Comparison of ENCODE assay signal across 9 cellular contexts in genomic region chr6:3228046-3228671, GRCh38. TPM values are rescaled to one million over a fixed set of nuclear protein-coding genes. Genes with fewer than 3 reads are reported as not detected.
DNase-seq lines count a peak whose midpoint lies in the region; ATAC-seq, FAIRE-seq and TF ChIP-seq lines count a peak whose summit lies in the region.
"Had no signal": no experiment of that assay in that cellular context is flagged by ENCODE, and none has a peak within 500 bp of the region (broad histone marks: within the 10 kb centered on the region; RNA-seq: fewer than 3 reads in every experiment).

No MANE protein-coding gene starts in this region.

- in situ Hi-C loops in GM12878 (cut with MboI), result no loop called here

- H3K27me3 ChIP-seq in GM12878 (replicated peaks in 1 of 2; ENCODE audit: control insufficient read depth in 2 of 2, insufficient read depth in 2 of 2, low read length in 1 of 2), result peaks cover 29 to 35% of the 10 kb centered on the region in 2 experiments

- TF ChIP-seq RAD21 in GM12878 (IDR thresholded peaks at IDR 0.05; ENCODE audit: insufficient read depth, low read depth, low read length), result no peak

- POLR2A ChIA-PET in GM12878 (lab: Charles Lee), result no interaction called here

- SMC1A ChIA-PET in GM12878 (lab: Charles Lee; ENCODE audit: uncharacterized antibody, unreplicated experiment), result no interaction called here

- peak; percentile 34 for ATAC-seq in GM12878
- peak in 1 of 3 donors; percentile 12 for ATAC-seq in natural killer cell
- no peak for ATAC-seq in GM18498 (IDR thresholded peaks at IDR 0.05; ENCODE audit: unreplicated experiment)
- no peak for ATAC-seq in GM19463 (IDR thresholded peaks at IDR 0.05; ENCODE audit: unreplicated experiment)

- peaks cover 39% of the 10 kb centered on the region for H3K4me1 ChIP-seq in GM12878 (ENCODE audit: control insufficient read depth, insufficient read depth, low read length)

- no peaks in the 10 kb centered on the region for H3K79me2 ChIP-seq in GM12878 (ENCODE audit: control insufficient read depth, insufficient read depth, low read length)

- CTCF ChIA-PET in GM12878 (lab: Yijun Ruan, JAX), result no interaction called here

- no peak overlapping the region for H3K27ac Mint-ChIP-seq in natural killer cell

- H3K27me3 Mint-ChIP-seq in natural killer cell (ENCODE audit: low read depth in 2 of 2), result peaks cover 66 to 74% of the 10 kb centered on the region in 2 donors

- no peak overlapping the region; the same call in 1 of the 2 replicates for H2AFZ ChIP-seq in GM12878 (ENCODE audit: control insufficient read depth, low read depth, low read length)

- peak overlapping the region; percentile 59; the same call in 1 of the 2 replicates for H3K4me3 ChIP-seq in GM12878

- H3K9me3 Mint-ChIP-seq in natural killer cell, result no peaks in the 10 kb centered on the region

- H3K4me2 ChIP-seq in GM12878 (ENCODE audit: control insufficient read depth, insufficient read depth), result peak overlapping the region; percentile 100

- H3K4me1 Mint-ChIP-seq in natural killer cell, result peaks cover 36 to 56% of the 10 kb centered on the region in 2 donors

- H3K9ac ChIP-seq in GM12878 (ENCODE audit: control insufficient read depth, insufficient read depth, low read length), result no peak overlapping the region

- H3K27ac ChIP-seq in GM12878 (ENCODE audit: control insufficient read depth, insufficient read depth), result no peak overlapping the region

- TF ChIP-seq POLR2A in GM12878 (IDR thresholded peaks at IDR 0.05; ENCODE audit: low read depth, low read length), result no peak

- RAD21 ChIA-PET in GM12878 (lab: Charles Lee; ENCODE audit: unreplicated experiment), result no interaction called here

- 2% methylated on average over 32 of the region's 38 CpGs for WGBS in GM12878 (ENCODE audit: insufficient coverage, insufficient replicate concordance, low lambda C conversion rate, missing lambda C conversion rate)

- intact Hi-C loops in GM12878 (cut with micrococcal nuclease; ENCODE audit: unreplicated experiment) (no loop called here), natural killer cell (cut with micrococcal nuclease) (no loop called here)

- peak overlapping the region; percentile 72 for H3K4me3 Mint-ChIP-seq in natural killer cell

- no peak for TF ChIP-seq EP300 in GM12878 (IDR thresholded peaks at IDR 0.05; ENCODE audit: borderline replicate concordance in 1 of 2, control insufficient read depth in 1 of 2, low read depth in 2 of 2, low read length in 2 of 2)

- no peaks in the 10 kb centered on the region for H4K20me1 ChIP-seq in GM12878 (ENCODE audit: control insufficient read depth, insufficient read depth)

- TF ChIP-seq CTCF in GM12878 (IDR thresholded peaks at IDR 0.05 in 2 of 3, conservative IDR thresholded peaks at IDR 0.05 in 1 of 3; ENCODE audit: control insufficient read depth in 2 of 3, extremely low read depth in 1 of 3, insufficient read depth in 1 of 3, low read depth in 3 of 3, low read length in 3 of 3) (no peak), natural killer cell (IDR thresholded peaks at IDR 0.05) (no peak)

- DNase-seq in activated CD4-positive, alpha-beta T cell treated with anti-CD3 and anti-CD28 coated beads for 4 hours, result peak; percentile 22 to 35
- DNase-seq in activated CD4-positive, alpha-beta T cell treated with anti-CD3 and anti-CD28 coated beads, Interleukin-2, amount 50 U/mL, for 1 hour, result no peak
- peak; percentile 36 to 71 for DNase-seq in NCI-H446 (lab: John Stamatoyannopoulos, UW)
- no peak for DNase-seq in GM12878 (ENCODE audit: low read depth, low spot score)
- no peak for DNase-seq in natural killer cell
- DNase-seq in MV-4-11 (lab: John Stamatoyannopoulos, UW), result no peak

- FAIRE-seq in GM12878 (lab: Jason Lieb, UNC), result no peak
- FAIRE-seq: islet of Langerhans had no signal

- no peaks in the 10 kb centered on the region for H3K9me3 ChIP-seq in GM12878 (replicated peaks; ENCODE audit: control insufficient read depth, insufficient read depth, low read length)

- no TSS peak for BruUV-seq in GM12878 (replicated peaks; lab: Mats Ljungman, UMichigan)

- no peaks in the 10 kb centered on the region for H3K36me3 Mint-ChIP-seq in natural killer cell

- no peaks in the 10 kb centered on the region for H3K36me3 ChIP-seq in GM12878 (ENCODE audit: control insufficient read depth in 2 of 2, insufficient read depth in 2 of 2, low read length in 1 of 2)

TF ChIP-seq in GM12878, 131 proteins besides CTCF, POLR2A, EP300 and RAD21:
- peak in 1 of 2 experiments; percentile 79; a peak in 2 of 3 replicates for TF ChIP-seq EGR1 (IDR thresholded peaks at IDR 0.05; ENCODE audit: borderline replicate concordance in 1 of 2, low read depth in 2 of 2, low read length in 2 of 2)
- no peak for TF ChIP-seq RB1 (IDR thresholded peaks at IDR 0.05; ENCODE audit: borderline replicate concordance)
- TF ChIP-seq, protein P1, sequence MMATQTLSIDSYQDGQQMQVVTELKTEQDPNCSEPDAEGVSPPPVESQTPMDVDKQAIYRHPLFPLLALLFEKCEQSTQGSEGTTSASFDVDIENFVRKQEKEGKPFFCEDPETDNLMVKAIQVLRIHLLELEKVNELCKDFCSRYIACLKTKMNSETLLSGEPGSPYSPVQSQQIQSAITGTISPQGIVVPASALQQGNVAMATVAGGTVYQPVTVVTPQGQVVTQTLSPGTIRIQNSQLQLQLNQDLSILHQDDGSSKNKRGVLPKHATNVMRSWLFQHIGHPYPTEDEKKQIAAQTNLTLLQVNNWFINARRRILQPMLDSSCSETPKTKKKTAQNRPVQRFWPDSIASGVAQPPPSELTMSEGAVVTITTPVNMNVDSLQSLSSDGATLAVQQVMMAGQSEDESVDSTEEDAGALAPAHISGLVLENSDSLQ (IDR thresholded peaks at IDR 0.05), result no peak
- TF ChIP-seq SPI1 (IDR thresholded peaks at IDR 0.05; ENCODE audit: borderline replicate concordance, insufficient read depth, low read depth, low read length), result no peak
- TF ChIP-seq TCF3 (IDR thresholded peaks at IDR 0.05; ENCODE audit: borderline replicate concordance, insufficient read depth, low read depth, low read length), result peak; percentile 46; the same call in 1 of the 2 replicates

RNA-seq across cellular contexts. Expression of gene TUBB2B, which starts 0.7 kb away (rescaled TPM):
- 1.7 TPM in 2 replicates for total RNA-seq in GM12878 (2013; cell fraction: nucleolus; rRNA removed)
- total RNA-seq in GM12878 (2014; rRNA removed) (45.4 and 54.7 TPM in 2 replicates), GM12878 (2014; rRNA removed; fragmentation: Illumina TruSeq; extraction: Trizol) (32.7 and 36.9 TPM in 2 replicates), GM12878 (2021) (55.4 and 63.2 TPM in 2 replicates), natural killer cell (under 1 TPM in 2 of 3 donors, not detected in 1; 0.66 to 0.75 TPM)
- polyA plus RNA-seq in GM12878 (2011; ENCODE audit: low read depth), result 6.2 TPM
- polyA plus RNA-seq in GM12878 (2011; rRNA removed) (1.7 and 3.6 TPM in 2 replicates), GM12878 (2014; fragmentation: Illumina TruSeq; extraction: Trizol) (14.3 and 30.9 TPM in 2 replicates), GM12878 (2014; fragmentation: Nextera tagmentation; extraction: Ambion mirVana) (1 to 10 TPM; 2.6 to 5.8 TPM), GM12878 (2014; rRNA removed) (75.2 and 81.4 TPM in 2 replicates), GM12878 (2016; fragmentation: Nextera tagmentation; extraction: Ambion mirVana) (10 to 100 TPM in 1 of 2 experiments, 1 to 10 TPM in 1; 7.9 to 11.6 TPM)
- polyA plus RNA-seq in GM12878 (2011; cell fraction: cytosol; rRNA removed), result 3.4 and 5.6 TPM in 2 replicates
- polyA plus RNA-seq in GM12878 (2011; cell fraction: nucleus; rRNA removed), result 2.8 and 3.0 TPM in 2 replicates
- polyA plus RNA-seq in GM12878 (2012), result 19.4 and 30.4 TPM in 2 replicates
- 2.8 and 4.0 TPM in 2 replicates for polyA minus RNA-seq in GM12878 (2011; rRNA and poly(A)+ RNA removed)
- 0.67 and 1.7 TPM in 2 replicates for polyA minus RNA-seq in GM12878 (2011; cell fraction: cytosol; rRNA and poly(A)+ RNA removed)
- 0.86 and 1.1 TPM in 2 replicates for polyA minus RNA-seq in GM12878 (2011; cell fraction: nucleus; rRNA and poly(A)+ RNA removed)

RNA-seq across cellular contexts. Expression of gene PSMG4, which starts 30.6 kb away (rescaled TPM):
- total RNA-seq in GM12878 (2013; cell fraction: nucleolus; rRNA removed), result 80.6 and 82.0 TPM in 2 replicates
- 51.4 and 56.9 TPM in 2 replicates for total RNA-seq in GM12878 (2014; rRNA removed)
- 19.6 and 22.8 TPM in 2 replicates for total RNA-seq in GM12878 (2014; rRNA removed; fragmentation: Illumina TruSeq; extraction: Trizol)
- total RNA-seq in GM12878 (2021), result 32.4 and 32.9 TPM in 2 replicates
- 9.2 TPM for polyA plus RNA-seq in GM12878 (2011; ENCODE audit: low read depth)
- polyA plus RNA-seq in GM12878 (2011; rRNA removed), result 25.3 and 26.6 TPM in 2 replicates
- polyA plus RNA-seq in GM12878 (2011; cell fraction: cytosol; rRNA removed), result 35.6 and 60.0 TPM in 2 replicates
- 35.9 and 43.3 TPM in 2 replicates for polyA plus RNA-seq in GM12878 (2011; cell fraction: nucleus; rRNA removed)
- 17.4 and 18.7 TPM in 2 replicates for polyA plus RNA-seq in GM12878 (2012)
- polyA plus RNA-seq in GM12878 (2014; fragmentation: Illumina TruSeq; extraction: Trizol), result 8.2 and 11.4 TPM in 2 replicates
- 10 to 100 TPM in 1 of 2 experiments, 1 to 10 TPM in 1; 7.1 to 14.2 TPM for polyA plus RNA-seq in GM12878 (2014; fragmentation: Nextera tagmentation; extraction: Ambion mirVana)
- 62.6 and 67.1 TPM in 2 replicates for polyA plus RNA-seq in GM12878 (2014; rRNA removed)
- polyA plus RNA-seq in GM12878 (2016; fragmentation: Nextera tagmentation; extraction: Ambion mirVana), result 10 to 100 TPM; 54.6 to 59.3 TPM
- 25.8 and 28.8 TPM in 2 replicates for polyA minus RNA-seq in GM12878 (2011; rRNA and poly(A)+ RNA removed)
- polyA minus RNA-seq in GM12878 (2011; cell fraction: cytosol; rRNA and poly(A)+ RNA removed), result 5.7 and 10.1 TPM in 2 replicates
- 20.2 and 40.2 TPM in 2 replicates for polyA minus RNA-seq in GM12878 (2011; cell fraction: nucleus; rRNA and poly(A)+ RNA removed)
- 10 to 100 TPM in 2 of 3 donors, 1 to 10 TPM in 1; 8.3 to 15.3 (median 11.3) TPM for total RNA-seq in natural killer cell

Comparison
In these comparisons a context has a peak if more than half of its experiments do, and no peak if none do; other contexts are left out.
1. DNase-seq: peak in activated CD4-positive, alpha-beta T cell treated with anti-CD3 and anti-CD28 coated beads for 4 hours (2 of 2) and NCI-H446 (2 of 2); none in activated CD4-positive, alpha-beta T cell treated with anti-CD3 and anti-CD28 coated beads, Interleukin-2, amount 50 U/mL, for 1 hour (single experiment), GM12878 (single experiment), natural killer cell (single experiment) and MV-4-11 (single experiment).